ENCODE assay signal across 29 cellular contexts in the genomic region with DNA sequence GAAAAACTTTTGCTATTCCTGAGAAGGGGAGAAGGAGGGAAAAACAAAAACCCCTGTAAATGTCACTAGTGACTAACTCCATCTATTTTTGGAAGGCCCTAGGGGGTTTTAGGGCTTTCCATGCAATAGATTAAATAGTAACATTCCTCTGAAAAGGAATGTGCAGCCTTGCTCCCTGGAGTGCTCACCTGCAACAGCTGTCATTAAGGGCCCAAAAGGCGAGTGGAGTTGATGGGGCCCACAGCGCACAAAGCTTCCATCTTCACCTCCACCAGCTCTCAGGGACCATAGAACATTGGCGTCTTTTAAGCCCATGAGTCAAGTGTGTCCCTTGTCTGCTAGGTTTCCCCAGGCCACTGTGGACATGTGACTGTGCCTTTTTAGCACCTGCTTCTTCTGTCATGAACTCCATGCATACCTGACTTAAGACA. TPM values are rescaled to one million over a fixed set of nuclear protein-coding genes. Genes with fewer than 3 reads are reported as not detected.
A peak's percentile ranks its signal among the peaks of the same experiment; 100 is the strongest.
DNase-seq lines count a peak whose midpoint lies in the region; ATAC-seq, FAIRE-seq and TF ChIP-seq lines count a peak whose summit lies in the region.
"Had no signal": no experiment of that assay in that cellular context is flagged by ENCODE, and none has a peak within 500 bp of the region (broad histone marks: within the 10 kb centered on the region; RNA-seq: fewer than 3 reads in every experiment).

No MANE protein-coding gene starts in this region.

- H3K4me3 ChIP-seq in Caco-2 (ENCODE audit: low read depth, low read length), result no peak overlapping the region
- 0 out of 2 replicates have a peak overlapping the region, but pooled peaks have one; percentile 13 for H3K4me3 ChIP-seq in HUES6 (ENCODE audit: low read depth, low read length)
- no peak overlapping the region for H3K4me3 ChIP-seq in K562
- H3K4me3 ChIP-seq in mesenchymal stem cell (ENCODE audit: insufficient read depth in 1 of 2, low read depth in 1 of 2, low read length in 2 of 2), result no peak overlapping the region
- H3K4me3 ChIP-seq in gastrocnemius medialis, result no peak overlapping the region
- H3K4me3 ChIP-seq: esophagus muscularis mucosa, GM12878, psoas muscle, SK-N-MC, tibial artery had no signal

- CTCF ChIA-PET in Caco-2 (lab: Charles Lee), result interaction anchor here (1.8 kb wide), 1 partner anchor 59 kb away, joined by 5 read pairs; no protein-coding TSS in a partner anchor
- CTCF ChIA-PET in K562 (lab: Yijun Ruan, JAX; ENCODE audit: low intra/inter-chr PET ratio), result no interaction called here

- TF ChIP-seq POLR2A in K562 (conservative IDR thresholded peaks at IDR 0.05) (no peak), gastrocnemius medialis (IDR thresholded peaks at IDR 0.05) (no peak)

- H3K4me1 Mint-ChIP-seq in Caco-2 (ENCODE audit: low read depth, unreplicated experiment), result peaks cover 34% of the 10 kb centered on the region

- BruUV-seq in Caco-2 (replicated peaks; lab: Mats Ljungman, UMichigan), result no TSS peak
- no TSS peak for BruUV-seq in K562 (replicated peaks; lab: Mats Ljungman, UMichigan)

- H4K8ac ChIP-seq in mesenchymal stem cell (ENCODE audit: low read length), result no peak overlapping the region

- peak overlapping the region; percentile 94 for H3K27ac ChIP-seq in HUES6 (ENCODE audit: low read depth, low read length)
- H3K27ac ChIP-seq in K562 (ENCODE audit: extremely low read depth, low read depth, low read length), result no peak overlapping the region
- no peak overlapping the region for H3K27ac ChIP-seq in mesenchymal stem cell (ENCODE audit: low read length, poor library complexity, severe bottlenecking)
- H3K27ac ChIP-seq in gastrocnemius medialis, result no peak overlapping the region
- H3K27ac ChIP-seq: esophagus muscularis mucosa, KMS-11, psoas muscle, SK-N-MC, tibial artery had no signal

- peaks cover 85% of the 10 kb centered on the region for H3K79me2 ChIP-seq in K562 (ENCODE audit: control insufficient read depth, insufficient read depth, low read length)

- H3K18ac ChIP-seq in mesenchymal stem cell (ENCODE audit: low read depth in 1 of 2, low read length in 2 of 2), result peak overlapping the region; percentile 2 to 61

- H3K9me3 Mint-ChIP-seq in Caco-2 (ENCODE audit: unreplicated experiment), result peaks cover 9% of the 10 kb centered on the region
- H3K9me3 Mint-ChIP-seq: dendritic cell treated with granulocyte-macrophage colony-stimulating factor and Interleukin-4, amounts not matched to agents 40 ng/mL and 50 ng/mL, for 4 days had no signal

- H3K4ac ChIP-seq in mesenchymal stem cell (ENCODE audit: low read depth in 1 of 2, low read length in 2 of 2), result no peak overlapping the region

- peak overlapping the region in 1 of 2 experiments; percentile 73 for H2BK12ac ChIP-seq in mesenchymal stem cell (ENCODE audit: low read length in 2 of 2)

- peak overlapping the region; percentile 58 for H3K9ac ChIP-seq in HUES6 (ENCODE audit: low read length)
- H3K9ac ChIP-seq in K562 (ENCODE audit: insufficient read depth in 1 of 2, low read depth in 2 of 2, low read length in 2 of 2), result no peak overlapping the region
- no peak overlapping the region for H3K9ac ChIP-seq in mesenchymal stem cell (ENCODE audit: low read length)
- H3K9ac ChIP-seq: KMS-11 had no signal

- no peak for TF ChIP-seq CTCF in Caco-2 (IDR thresholded peaks at IDR 0.05; ENCODE audit: insufficient read depth in 1 of 2, low read depth in 1 of 2, low read length in 1 of 2, severe bottlenecking in 1 of 2, unreplicated experiment in 1 of 2)
- TF ChIP-seq CTCF in K562 (IDR thresholded peaks at IDR 0.05 in 2 of 3, conservative IDR thresholded peaks at IDR 0.05 in 1 of 3; ENCODE audit: insufficient read depth in 2 of 3, low read depth in 1 of 3, low read length in 3 of 3), result no peak
- TF ChIP-seq CTCF in gastrocnemius medialis (IDR thresholded peaks at IDR 0.05 in 4 of 5, conservative IDR thresholded peaks at IDR 0.05 in 1 of 5), result no peak

- no peak overlapping the region for H2BK120ac ChIP-seq in mesenchymal stem cell (ENCODE audit: low read depth, low read length)

- intact Hi-C loops in Caco-2 (cut with micrococcal nuclease; ENCODE audit: unreplicated experiment), result loop anchor here (1.0 kb wide), 1 partner anchor 117 kb away; no protein-coding TSS in a partner anchor
- intact Hi-C loops in K562 (cut with micrococcal nuclease), result loop anchor here (5.0 to 10.0 kb wide), 2 partner anchors 33 to 186 kb away; no protein-coding TSS in a partner anchor
- intact Hi-C loops in gastrocnemius medialis (cut with DNase I; ENCODE audit: low total_unique reads), result no loop called here

- no peaks in the 10 kb centered on the region for H3K27me3 ChIP-seq in Caco-2 (replicated peaks; ENCODE audit: control insufficient read depth, insufficient read depth, low read length)
- H3K27me3 ChIP-seq in HUES6 (ENCODE audit: control insufficient read depth, insufficient read depth, low read length), result no peaks in the 10 kb centered on the region
- no peaks in the 10 kb centered on the region for H3K27me3 ChIP-seq in K562 (ENCODE audit: control insufficient read depth in 2 of 2, insufficient read depth in 2 of 2, low read length in 2 of 2)
- no peaks in the 10 kb centered on the region for H3K27me3 ChIP-seq in mesenchymal stem cell (ENCODE audit: control insufficient read depth in 1 of 2, insufficient read depth in 1 of 2, low read length in 2 of 2)
- no peaks in the 10 kb centered on the region for H3K27me3 ChIP-seq in gastrocnemius medialis
- H3K27me3 ChIP-seq: esophagus muscularis mucosa, tibial artery had no signal

- no peaks in the 10 kb centered on the region for H3K79me1 ChIP-seq in mesenchymal stem cell (replicated peaks; ENCODE audit: low read length, poor library complexity, severe bottlenecking)

- H3K36me3 Mint-ChIP-seq in Caco-2 (ENCODE audit: insufficient read depth, unreplicated experiment), result peaks cover 18% of the 10 kb centered on the region

- in situ Hi-C loops in K562 (cut with MboI) (no loop called here), gastrocnemius medialis (cut with MboI; ENCODE audit: low sequenced_read_pairs in 4 of 4) (no loop called here)

- no peaks in the 10 kb centered on the region for H3K9me1 ChIP-seq in K562 (ENCODE audit: control insufficient read depth, insufficient read depth, low read length)

- H2BK15ac ChIP-seq in mesenchymal stem cell (ENCODE audit: low read depth, poor library complexity, severe bottlenecking), result peak overlapping the region; percentile 26

- no peak overlapping the region for H3K4me3 Mint-ChIP-seq in Caco-2 (ENCODE audit: unreplicated experiment)
- H3K4me3 Mint-ChIP-seq: activated naive CD8-positive, alpha-beta T cell treated with anti-CD3 and anti-CD28 coated beads, Interleukin-2, amount 10 ng/mL, durations not matched to agents 7 days and 5 days; dendritic cell treated with granulocyte-macrophage colony-stimulating factor and Interleukin-4, amounts not matched to agents 40 ng/mL and 50 ng/mL, for 4 days; naive thymus-derived CD8-positive, alpha-beta T cell; T-helper 1 cell treated with Interleukin-12 subunit alpha and Interleukin-12 subunit beta and Interleukin-4 antibody, amounts not matched to agents 30 μg/mL and 1 μg/mL, for 36 hours had no signal

- 87% methylated on average over 3 of the region's 3 CpGs for WGBS in K562 (ENCODE audit: insufficient coverage, low coverage, missing lambda C conversion rate)
- WGBS in mesenchymal stem cell, result 97% methylated on average over 3 of the region's 3 CpGs

- no peak for FAIRE-seq in K562 (lab: Jason Lieb, UNC)
- FAIRE-seq: frontal cortex, GM12878, H54 had no signal

- peak overlapping the region; percentile 69 for H3K27ac Mint-ChIP-seq in Caco-2 (ENCODE audit: unreplicated experiment)
- H3K27ac Mint-ChIP-seq: activated naive CD8-positive, alpha-beta T cell treated with anti-CD3 and anti-CD28 coated beads, Interleukin-2, amount 10 ng/mL, durations not matched to agents 7 days and 5 days; dendritic cell treated with granulocyte-macrophage colony-stimulating factor and Interleukin-4, amounts not matched to agents 40 ng/mL and 50 ng/mL, for 4 days; naive thymus-derived CD8-positive, alpha-beta T cell; T-helper 1 cell treated with Interleukin-12 subunit alpha and Interleukin-12 subunit beta and Interleukin-4 antibody, amounts not matched to agents 30 μg/mL and 1 μg/mL, for 36 hours had no signal

- peak; percentile 29 to 43 for DNase-seq in Caco-2
- no peak for DNase-seq in K562 (ENCODE audit: extremely low read depth in 1 of 4, low spot score in 3 of 4)
- no peak for DNase-seq in mesenchymal stem cell
- DNase-seq in activated CD8-positive, alpha-beta memory T cell treated with anti-CD3 and anti-CD28 coated beads, Interleukin-2, amount 50 U/mL, for 48 hours, result no peak
- DNase-seq in gastrocnemius medialis, result no peak
- DNase-seq in NCI-H1694 (lab: John Stamatoyannopoulos, UW), result no peak
- DNase-seq: ACHN; activated CD4-positive, alpha-beta T cell treated with anti-CD3 and anti-CD28 coated beads for 4 hours; activated effector memory CD4-positive, alpha-beta T cell treated with Interleukin-2 at 50 U/mL for 16 hours; activated naive CD8-positive, alpha-beta T cell treated with anti-CD3 and anti-CD28 coated beads, Interleukin-2, amount 10 ng/mL, durations not matched to agents 7 days and 5 days; BE2C; caudate nucleus; hypothalamus; naive thymus-derived CD8-positive, alpha-beta T cell; NCI-H1417 treated with DMSO at 0.1 percent for 48 hours; NCI-H748 treated with DMSO at 0.1 percent for 48 hours; nucleus accumbens; psoas muscle; tibial artery had no signal

- H2AK5ac ChIP-seq in mesenchymal stem cell (ENCODE audit: low read length, severe bottlenecking), result no peak overlapping the region

- H3K14ac ChIP-seq in mesenchymal stem cell (ENCODE audit: low read length in 2 of 2), result no peak overlapping the region

- POLR2A ChIA-PET in Caco-2 (lab: Charles Lee), result no interaction called here
- POLR2A ChIA-PET in K562 (lab: Yijun Ruan, JAX), result interaction anchor here (1.1 to 2.0 kb wide), 2 partner anchors 27 to 54 kb away, joined by 3 to 4 read pairs; no protein-coding TSS in a partner anchor

- H3K9me3 ChIP-seq in Caco-2, result peaks cover 3% of the 10 kb centered on the region
- no peaks in the 10 kb centered on the region for H3K9me3 ChIP-seq in HUES6 (ENCODE audit: control insufficient read depth, insufficient read depth, low read depth, low read length)
- H3K9me3 ChIP-seq in K562 (replicated peaks; ENCODE audit: control insufficient read depth, insufficient read depth, low read depth, low read length), result no peaks in the 10 kb centered on the region
- H3K9me3 ChIP-seq in mesenchymal stem cell (ENCODE audit: control insufficient read depth, low read length), result no peaks in the 10 kb centered on the region
- H3K9me3 ChIP-seq in gastrocnemius medialis, result no peaks in the 10 kb centered on the region
- H3K9me3 ChIP-seq: BE2C, esophagus muscularis mucosa, psoas muscle, tibial artery had no signal

- H3K36me3 ChIP-seq in Caco-2 (ENCODE audit: control insufficient read depth, insufficient read depth, low read length), result no peaks in the 10 kb centered on the region; the same call in 1 of the 2 replicates
- H3K36me3 ChIP-seq in HUES6 (ENCODE audit: control insufficient read depth, insufficient read depth, low read length), result no peaks in the 10 kb centered on the region; the same call in 1 of the 2 replicates
- peaks cover 5% of the 10 kb centered on the region; the same call in 1 of the 3 replicates for H3K36me3 ChIP-seq in K562 (ENCODE audit: control insufficient read depth, insufficient read depth, low read length)
- no peaks in the 10 kb centered on the region for H3K36me3 ChIP-seq in mesenchymal stem cell (ENCODE audit: control insufficient read depth in 1 of 2, insufficient read depth in 2 of 2, low read depth in 1 of 2, low read length in 2 of 2)
- no peaks in the 10 kb centered on the region for H3K36me3 ChIP-seq in gastrocnemius medialis
- H3K36me3 ChIP-seq: BE2C, esophagus muscularis mucosa, tibial artery had no signal

- TF ChIP-seq EP300 in K562 (IDR thresholded peaks at IDR 0.05; ENCODE audit: low read length), result no peak

- H4K20me1 ChIP-seq in K562 (replicated peaks; ENCODE audit: control insufficient read depth, insufficient read depth, low read length), result no peaks in the 10 kb centered on the region

- no peaks in the 10 kb centered on the region for H3K27me3 Mint-ChIP-seq in Caco-2 (ENCODE audit: insufficient read depth, unreplicated experiment)
- H3K27me3 Mint-ChIP-seq: activated naive CD8-positive, alpha-beta T cell treated with anti-CD3 and anti-CD28 coated beads, Interleukin-2, amount 10 ng/mL, durations not matched to agents 7 days and 5 days had no signal

- no peak for TF ChIP-seq RAD21 in K562 (CRISPR knock-in tag; conservative IDR thresholded peaks at IDR 0.05 in 1 of 2, IDR thresholded peaks at IDR 0.05 in 1 of 2)

- H2BK5ac ChIP-seq in mesenchymal stem cell (ENCODE audit: low read depth, low read length, poor library complexity, severe bottlenecking), result no peak overlapping the region

- H2AFZ ChIP-seq in K562 (ENCODE audit: low read depth, low read length) (no peak overlapping the region), mesenchymal stem cell (ENCODE audit: low read depth, low read length) (no peak overlapping the region)

- H3K4me1 ChIP-seq in Caco-2 (peaks cover 53% of the 10 kb centered on the region), HUES6 (ENCODE audit: control insufficient read depth, insufficient read depth, low read length) (peaks cover 71% of the 10 kb centered on the region), K562 (replicated peaks in 1 of 2; ENCODE audit: control insufficient read depth in 2 of 2, insufficient read depth in 2 of 2, low read length in 2 of 2) (peaks cover 19 to 83% of the 10 kb centered on the region in 2 experiments), mesenchymal stem cell (ENCODE audit: control insufficient read depth, insufficient read depth, low read depth, low read length) (peaks cover 8% of the 10 kb centered on the region), gastrocnemius medialis (peaks cover 0 to 5% of the 10 kb centered on the region in 2 donors)
- H3K4me1 ChIP-seq: BE2C, psoas muscle, tibial artery had no signal

- no peak overlapping the region for H4K91ac ChIP-seq in mesenchymal stem cell (ENCODE audit: low read length)

- no peak overlapping the region for H3K4me2 ChIP-seq in K562 (ENCODE audit: insufficient read depth, low read length)
- H3K4me2 ChIP-seq in mesenchymal stem cell (ENCODE audit: low read length, poor library complexity, severe bottlenecking), result no peak overlapping the region
- H3K4me2 ChIP-seq: KMS-11 had no signal

- ATAC-seq in K562, result no peak
- no peak for ATAC-seq in GM21529 (IDR thresholded peaks at IDR 0.05; ENCODE audit: unreplicated experiment)
- no peak for ATAC-seq in gastrocnemius medialis
- ATAC-seq: GM12878; naive thymus-derived CD8-positive, alpha-beta T cell; psoas muscle had no signal

- H3K23ac ChIP-seq in mesenchymal stem cell (ENCODE audit: low read length in 2 of 2), result no peak overlapping the region

RNA-seq across cellular contexts. Expression of a gene that starts 58.0 kb away (rescaled TPM):
- total RNA-seq in Caco-2 (2022) (not detected in 2 replicates), K562 (2014; rRNA removed) (1.1 and 1.2 TPM in 2 replicates), K562 (2014; rRNA removed; fragmentation: Illumina TruSeq; extraction: Trizol) (1.3 and 1.5 TPM in 2 replicates), K562 (2015; rRNA removed; fragmentation: Illumina TruSeq; extraction: Trizol) (0.68 and 0.76 TPM in 2 replicates), K562 (2021) (0.94 and 1.5 TPM in 2 replicates), gastrocnemius medialis (1 to 10 TPM in 2 of 4 donors, not detected in 2; 2.4 to 3.1 TPM)
- 5.2 and 5.4 TPM in 2 replicates for total RNA-seq in K562 (2011; cell fraction: chromatin; rRNA removed; ENCODE audit: low replicate concordance)
- total RNA-seq in K562 (2011; cell fraction: nucleolus; rRNA removed), result 2.2 and 6.7 TPM in 2 replicates
- 1.9 and 7.3 TPM in 2 replicates for total RNA-seq in K562 (2011; cell fraction: nucleoplasm; rRNA removed)
- polyA plus RNA-seq in K562 (2011; rRNA removed) (1.2 and 1.6 TPM in 2 replicates), K562 (2014; fragmentation: Illumina TruSeq; extraction: Trizol) (2.0 and 2.2 TPM in 2 replicates), K562 (2014; fragmentation: Nextera tagmentation; extraction: Ambion mirVana) (1 to 10 TPM; 1.5 to 2.9 TPM), K562 (2014; rRNA removed) (1.2 and 2.2 TPM in 2 replicates)
- polyA plus RNA-seq in K562 (2011; cell fraction: cytosol; rRNA removed), result 0.48 and 0.63 TPM in 2 replicates
- 3.0 and 4.2 TPM in 2 replicates for polyA plus RNA-seq in K562 (2011; cell fraction: nucleus; rRNA removed)
- 1.1 and 2.5 TPM in 2 replicates for polyA plus RNA-seq in K562 (2012)
- 0.57 and 1.1 TPM in 2 replicates for polyA minus RNA-seq in K562 (2011; rRNA and poly(A)+ RNA removed)
- 1.4 and 1.5 TPM in 2 replicates for polyA minus RNA-seq in K562 (2011; cell fraction: cytosol; rRNA and poly(A)+ RNA removed)
- 2.4 TPM in 2 replicates for polyA minus RNA-seq in K562 (2011; cell fraction: nucleus; rRNA and poly(A)+ RNA removed)
- 123 TPM for polyA plus RNA-seq in mesenchymal stem cell (2013, experiment 1 of 2)
- 124 TPM for polyA plus RNA-seq in mesenchymal stem cell (2013, experiment 2 of 2)
- total RNA-seq: frontal cortex; GM12878; naive thymus-derived CD8-positive, alpha-beta T cell had no signal
- polyA plus RNA-seq: GM12878; naive thymus-derived CD8-positive, alpha-beta T cell had no signal

Comparison
In these comparisons a context has a peak if more than half of its experiments do, and no peak if none do; other contexts are left out.
1. DNase-seq: peak in Caco-2 (2 of 2); none in K562 (0 of 4), mesenchymal stem cell (single experiment), activated CD8-positive, alpha-beta memory T cell treated with anti-CD3 and anti-CD28 coated beads, Interleukin-2, amount 50 U/mL, for 48 hours (single experiment), gastrocnemius medialis (0 of 2) and NCI-H1694 (single experiment).